Comparison of ENCODE assay signal across 23 cellular contexts in the genomic region with DNA sequence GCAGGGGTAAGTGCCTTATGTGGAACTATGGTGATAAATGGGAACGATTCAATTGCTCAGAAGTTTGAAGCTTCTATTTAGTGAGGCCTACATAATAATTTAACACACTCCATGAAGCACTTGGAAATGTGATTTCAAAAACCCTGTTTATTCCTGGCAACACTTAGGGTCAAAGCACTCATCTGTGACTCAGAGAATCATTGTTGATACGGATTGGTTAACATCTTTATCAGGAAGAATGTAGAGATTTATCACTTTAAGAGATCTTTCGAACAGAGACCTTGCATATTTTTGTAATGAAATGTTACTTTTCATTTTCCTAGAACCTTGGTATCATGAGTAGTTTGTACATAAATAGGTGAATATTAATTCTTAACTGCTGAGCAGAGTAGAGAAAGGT.
A peak's percentile ranks its signal among the peaks of the same experiment; 100 is the strongest.
DNase-seq lines count a peak whose midpoint lies in the region; FAIRE-seq and TF ChIP-seq lines count a peak whose summit lies in the region.
"Had no signal": no experiment of that assay in that cellular context is flagged by ENCODE, and none has a peak within 500 bp of the region (broad histone marks: within the 10 kb centered on the region; RNA-seq: fewer than 3 reads in every experiment).

No MANE protein-coding gene starts in this region.

- no peak overlapping the region for H3K4me2 ChIP-seq in OCI-LY7 (ENCODE audit: low read length)

- peak; percentile 34 for DNase-seq in BJ (ENCODE audit: low read depth)
- DNase-seq in NCI-H2227 treated with DMSO at 0.1 percent for 48 hours (lab: John Stamatoyannopoulos, UW), result peak; percentile 68
- DNase-seq in choroid plexus epithelial cell (ENCODE audit: low read depth), result peak; percentile 83
- peak; percentile 77 for DNase-seq in non-pigmented ciliary epithelial cell (ENCODE audit: low read depth)
- no peak for DNase-seq in OCI-LY7 (ENCODE audit: low spot score)
- no peak for DNase-seq in erythroblast (lab: John Stamatoyannopoulos, UW)
- no peak for DNase-seq in activated effector memory CD4-positive, alpha-beta T cell treated with Interleukin-2 at 50 U/mL for 16 hours
- no peak for DNase-seq in small intestine
- DNase-seq: activated B cell treated with CpG ODN at 0.5 μM for 24 hours; activated naive CD4-positive, alpha-beta T cell; C1 segment of cervical spinal cord; effector memory CD4-positive, alpha-beta T cell; heart left ventricle; kidney; NCI-H1105 treated with DMSO at 0.1 percent for 48 hours; NCI-H446; nucleus accumbens; stimulated activated naive B cell treated with anti-CD40 and anti-IgM and Interleukin-4, amounts not matched to agents 10 μg/mL and 1 μg/mL and 100 μg/mL, for 72 hours; T-helper 1 cell had no signal

- no peaks in the 10 kb centered on the region for H4K20me1 ChIP-seq in OCI-LY7 (ENCODE audit: insufficient read depth, low read length)

- no peaks in the 10 kb centered on the region for H3K79me2 ChIP-seq in OCI-LY7 (ENCODE audit: insufficient read depth, low read depth, low read length)

- H2AFZ ChIP-seq in OCI-LY7 (ENCODE audit: low read length), result no peak overlapping the region

- H3K9me2 ChIP-seq in OCI-LY7 (ENCODE audit: insufficient read depth, low read length), result no peaks in the 10 kb centered on the region

- H3K4me1 ChIP-seq in OCI-LY7 (ENCODE audit: insufficient read depth, low read length, poor library complexity, severe bottlenecking) (no peaks in the 10 kb centered on the region), small intestine (ENCODE audit: control insufficient read depth in 2 of 2, insufficient read depth in 1 of 2, low read depth in 1 of 2, low read length in 1 of 2) (no peaks in the 10 kb centered on the region)
- H3K4me1 ChIP-seq: HAP-1, heart left ventricle had no signal

- CTCF ChIA-PET in BJ (lab: Yijun Ruan, JAX), result interaction anchor here (1.5 kb wide), 2 partner anchors 11 to 36 kb away, joined by 4 to 5 read pairs; no protein-coding TSS in a partner anchor
- CTCF ChIA-PET in OCI-LY7 (lab: Charles Lee; ENCODE audit: unreplicated experiment), result no interaction called here

- H3K9me3 ChIP-seq in OCI-LY7 (ENCODE audit: low read length) (no peaks in the 10 kb centered on the region), small intestine (ENCODE audit: control insufficient read depth, low read depth) (no peaks in the 10 kb centered on the region)
- H3K9me3 ChIP-seq: HAP-1 had no signal

- POLR2A ChIA-PET in BJ (lab: Charles Lee), result no interaction called here
- POLR2A ChIA-PET in OCI-LY7 (lab: Charles Lee), result no interaction called here

- intact Hi-C loops in OCI-LY7 (cut with micrococcal nuclease; ENCODE audit: unreplicated experiment), result no loop called here

- H3K36me3 ChIP-seq in BJ (ENCODE audit: control insufficient read depth, insufficient read depth, low read length) (no peaks in the 10 kb centered on the region), OCI-LY7 (ENCODE audit: insufficient read depth, low read length) (no peaks in the 10 kb centered on the region), small intestine (ENCODE audit: control insufficient read depth in 2 of 2, insufficient read depth in 2 of 2, low read length in 2 of 2) (no peaks in the 10 kb centered on the region)
- H3K36me3 ChIP-seq: cardiac muscle cell, HAP-1, heart left ventricle had no signal

- H3K27ac ChIP-seq in OCI-LY7 (ENCODE audit: low read depth, low read length, poor library complexity, severe bottlenecking) (no peak overlapping the region), small intestine (ENCODE audit: low read depth in 1 of 2, low read length in 1 of 2) (no peak overlapping the region)
- H3K27ac ChIP-seq: cardiac muscle cell, heart left ventricle, skin epidermis had no signal

- TF ChIP-seq POLR2A in erythroblast (IDR thresholded peaks at IDR 0.05; ENCODE audit: low read length), result no peak

- BruUV-seq in OCI-LY7 (replicated peaks; lab: Mats Ljungman, UMichigan), result no TSS peak

- WGBS in small intestine, 3 donors, result 72 to 77% (median 76%) methylated on average over 3 of the region's 3 CpGs

- H3K27me3 ChIP-seq in BJ (ENCODE audit: control insufficient read depth, insufficient read depth, low read length), result no peaks in the 10 kb centered on the region
- H3K27me3 ChIP-seq in small intestine (ENCODE audit: control insufficient read depth in 2 of 2, insufficient read depth in 2 of 2, low read length in 2 of 2), result no peaks in the 10 kb centered on the region
- H3K27me3 ChIP-seq: cardiac muscle cell, heart left ventricle had no signal

- no peak for TF ChIP-seq CTCF in BJ (IDR thresholded peaks at IDR 0.05; ENCODE audit: insufficient read depth, low read depth, low read length)
- no peak for TF ChIP-seq CTCF in choroid plexus epithelial cell (conservative IDR thresholded peaks at IDR 0.05; ENCODE audit: low read depth, low read length)
- no peak for TF ChIP-seq CTCF in OCI-LY7 (conservative IDR thresholded peaks at IDR 0.05; ENCODE audit: low read length)

- no peak for FAIRE-seq in small intestine (lab: Jason Lieb, UNC)
- FAIRE-seq: K562, kidney had no signal

- H3K4me3 ChIP-seq in BJ (ENCODE audit: low read depth, low read length) (no peak overlapping the region), choroid plexus epithelial cell (ENCODE audit: low read depth, low read length) (no peak overlapping the region), OCI-LY7 (ENCODE audit: low read depth, low read length, poor library complexity, severe bottlenecking) (no peak overlapping the region), small intestine (ENCODE audit: low read depth in 1 of 2, low read length in 2 of 2) (no peak overlapping the region)
- H3K4me3 ChIP-seq: cardiac muscle cell, HAP-1, heart left ventricle, K562, skin epidermis had no signal

Comparison
In these comparisons a context has a peak if more than half of its experiments do, and no peak if none do; other contexts are left out.
1. DNase-seq: peak in BJ (single experiment), NCI-H2227 treated with DMSO at 0.1 percent for 48 hours (single experiment), choroid plexus epithelial cell (single experiment) and non-pigmented ciliary epithelial cell (single experiment); none in OCI-LY7 (single experiment), erythroblast (0 of 2), activated effector memory CD4-positive, alpha-beta T cell treated with Interleukin-2 at 50 U/mL for 16 hours (single experiment) and small intestine (single experiment).